ENCODE assay signal across 15 cellular contexts in genomic region chr1:235049217-235049616, GRCh38.
DNase-seq lines count a peak whose midpoint lies in the region; ATAC-seq and TF ChIP-seq lines count a peak whose summit lies in the region.
"Had no signal": no experiment of that assay in that cellular context is flagged by ENCODE, and none has a peak within 500 bp of the region (broad histone marks: within the 10 kb centered on the region; RNA-seq: fewer than 3 reads in every experiment).

No MANE protein-coding gene starts in this region.

- H3K9me3 Mint-ChIP-seq in activated T-cell treated with anti-CD3 and anti-CD28 coated beads, Interleukin-2, amount 50 U/mL, for 72 hours = no peaks in the 10 kb centered on the region
- no peaks in the 10 kb centered on the region for H3K9me3 Mint-ChIP-seq in activated T-cell treated with anti-CD3 and anti-CD28 coated beads, Interleukin-2, amount 50 U/mL, for 4 hours
- H3K9me3 Mint-ChIP-seq: activated CD4-positive, alpha-beta T cell treated with anti-CD3 and anti-CD28 coated beads, Interleukin-2, amount 10 ng/mL, durations not matched to agents 7 days and 5 days had no signal

- H3K4me1 Mint-ChIP-seq in activated T-cell treated with anti-CD3 and anti-CD28 coated beads, Interleukin-2, amount 50 U/mL, for 72 hours (ENCODE audit: low read depth) = peaks cover 70% of the 10 kb centered on the region
- H3K4me1 Mint-ChIP-seq in activated T-cell treated with anti-CD3 and anti-CD28 coated beads, Interleukin-2, amount 50 U/mL, for 4 hours (ENCODE audit: low read depth) = peaks cover 26% of the 10 kb centered on the region

- peak overlapping the region in 1 of 2 donors; percentile 27 for H3K4me3 Mint-ChIP-seq in activated T-cell treated with anti-CD3 and anti-CD28 coated beads, Interleukin-2, amount 50 U/mL, for 72 hours
- H3K4me3 Mint-ChIP-seq in activated T-cell treated with anti-CD3 and anti-CD28 coated beads, Interleukin-2, amount 50 U/mL, for 4 hours = no peak overlapping the region
- H3K4me3 Mint-ChIP-seq: activated CD4-positive, alpha-beta T cell treated with anti-CD3 and anti-CD28 coated beads, Interleukin-2, amount 10 ng/mL, durations not matched to agents 7 days and 5 days had no signal

- no peaks in the 10 kb centered on the region for H3K27me3 Mint-ChIP-seq in activated T-cell treated with anti-CD3 and anti-CD28 coated beads, Interleukin-2, amount 50 U/mL, for 72 hours (ENCODE audit: low read depth)
- H3K27me3 Mint-ChIP-seq in activated T-cell treated with anti-CD3 and anti-CD28 coated beads, Interleukin-2, amount 50 U/mL, for 4 hours (ENCODE audit: low read depth) = no peaks in the 10 kb centered on the region
- H3K27me3 Mint-ChIP-seq: activated CD4-positive, alpha-beta T cell treated with anti-CD3 and anti-CD28 coated beads, Interleukin-2, amount 10 ng/mL, durations not matched to agents 7 days and 5 days had no signal

- H3K36me3 ChIP-seq in ascending aorta (no peaks in the 10 kb centered on the region), muscle layer of colon (ENCODE audit: insufficient read depth, low read length) (no peaks in the 10 kb centered on the region), thoracic aorta (no peaks in the 10 kb centered on the region)
- H3K36me3 ChIP-seq: HAP-1, ovary had no signal

- TF ChIP-seq CTCF in ascending aorta (IDR thresholded peaks at IDR 0.05) = no peak
- TF ChIP-seq CTCF in thoracic aorta (IDR thresholded peaks at IDR 0.05) = no peak

- intact Hi-C loops in ascending aorta (cut with DNase I) = no loop called here

- H3K9me3 ChIP-seq in ascending aorta (no peaks in the 10 kb centered on the region), muscle layer of colon (ENCODE audit: low read length) (no peaks in the 10 kb centered on the region), thoracic aorta (no peaks in the 10 kb centered on the region)
- H3K9me3 ChIP-seq: HAP-1, ovary had no signal

- ATAC-seq in activated T-cell treated with anti-CD3 and anti-CD28 coated beads, Interleukin-2, amount 50 U/mL, for 72 hours (replicated peaks in 1 of 2) = no peak
- ATAC-seq in activated T-cell treated with anti-CD3 and anti-CD28 coated beads, Interleukin-2, amount 50 U/mL, for 4 hours = no peak
- ATAC-seq in thoracic aorta (ENCODE audit: insufficient number of reproducible peaks, low FRiP score, low read depth) = no peak

- H3K9ac ChIP-seq in muscle layer of colon (ENCODE audit: low read length) = no peak overlapping the region

- peak overlapping the region; percentile 85 to 94 for H3K27ac ChIP-seq in ascending aorta
- peak overlapping the region; percentile 93 for H3K27ac ChIP-seq in muscle layer of colon (ENCODE audit: low read depth, low read length)
- H3K27ac ChIP-seq in thoracic aorta = peak overlapping the region; percentile 86 to 99

- H3K27me3 ChIP-seq in ascending aorta (no peaks in the 10 kb centered on the region), muscle layer of colon (ENCODE audit: control insufficient read depth in 1 of 2, insufficient read depth in 2 of 2, low read length in 2 of 2) (no peaks in the 10 kb centered on the region), thoracic aorta (replicated peaks; ENCODE audit: insufficient read depth) (no peaks in the 10 kb centered on the region)
- H3K27me3 ChIP-seq: ovary had no signal

- peak overlapping the region; percentile 27 for H3K27ac Mint-ChIP-seq in activated T-cell treated with anti-CD3 and anti-CD28 coated beads, Interleukin-2, amount 50 U/mL, for 72 hours
- H3K27ac Mint-ChIP-seq: activated CD4-positive, alpha-beta T cell treated with anti-CD3 and anti-CD28 coated beads, Interleukin-2, amount 10 ng/mL, durations not matched to agents 7 days and 5 days had no signal

- no peak for DNase-seq in activated T-cell treated with anti-CD3 and anti-CD28 coated beads, Interleukin-2, amount 50 U/mL, for 72 hours
- no peak for DNase-seq in activated T-cell treated with anti-CD3 and anti-CD28 coated beads, Interleukin-2, amount 50 U/mL, for 4 hours
- DNase-seq in ascending aorta (ENCODE audit: low spot score in 2 of 2) (no peak), thoracic aorta (ENCODE audit: low spot score) (no peak), NCI-H524 treated with DMSO at 0.1 percent for 48 hours (lab: John Stamatoyannopoulos, UW) (no peak), SW480 (ENCODE audit: low spot score) (no peak), Ammon's horn (ENCODE audit: low spot score) (no peak)
- DNase-seq: activated CD4-positive, alpha-beta T cell treated with anti-CD3 and anti-CD28 coated beads, Interleukin-2, amount 10 ng/mL, durations not matched to agents 7 days and 5 days; activated naive CD4-positive, alpha-beta T cell treated with anti-CD3 and anti-CD28 coated beads, Interleukin-2, amount 50 U/mL, for 16 hours; MM.1S; NCI-H2107; NK-92 treated with Interleukin-12 subunit alpha and Interleukin-12 subunit beta, amount 100 ng/mL, for 24 hours had no signal

- H3K4me1 ChIP-seq in ascending aorta (peaks cover 9 to 46% of the 10 kb centered on the region in 2 donors), muscle layer of colon (ENCODE audit: insufficient read depth, low read length) (peaks cover 23% of the 10 kb centered on the region), thoracic aorta (ENCODE audit: control insufficient read depth in 1 of 2, low read depth in 2 of 2) (peaks cover 21 to 50% of the 10 kb centered on the region in 2 donors)
- H3K4me1 ChIP-seq: HAP-1 had no signal

- H3K36me3 Mint-ChIP-seq in activated T-cell treated with anti-CD3 and anti-CD28 coated beads, Interleukin-2, amount 50 U/mL, for 72 hours (ENCODE audit: insufficient read depth in 2 of 2) = no peaks in the 10 kb centered on the region
- H3K36me3 Mint-ChIP-seq in activated T-cell treated with anti-CD3 and anti-CD28 coated beads, Interleukin-2, amount 50 U/mL, for 4 hours (ENCODE audit: insufficient read depth) = no peaks in the 10 kb centered on the region

- no peak overlapping the region for H3K4me3 ChIP-seq in ascending aorta
- H3K4me3 ChIP-seq in muscle layer of colon (ENCODE audit: low read depth in 1 of 2, low read length in 2 of 2) = no peak overlapping the region
- H3K4me3 ChIP-seq in thoracic aorta = no peak overlapping the region
- H3K4me3 ChIP-seq: HAP-1, ovary had no signal
